ENCODE assay signal across 14 cellular contexts in the genomic region with DNA sequence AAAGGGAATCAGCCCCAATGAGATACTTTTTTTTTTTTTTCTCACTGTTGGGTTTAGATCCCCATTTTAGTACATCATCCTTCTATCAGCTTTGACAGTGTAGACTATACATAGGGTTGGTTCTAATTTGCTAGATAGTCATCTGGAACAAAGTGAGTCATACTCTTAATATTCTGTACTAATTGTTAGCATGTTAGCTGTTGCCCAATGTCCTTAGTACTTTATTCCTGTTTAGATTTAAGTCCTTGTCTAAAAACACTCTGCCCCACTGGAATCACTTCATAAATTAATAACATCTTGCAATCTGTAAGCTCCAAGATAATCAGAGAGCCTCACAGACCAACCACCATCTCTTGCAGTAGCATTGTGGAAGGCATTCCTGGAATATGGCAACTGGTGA.
DNase-seq lines count a peak whose midpoint lies in the region; TF ChIP-seq lines count a peak whose summit lies in the region.
"Had no signal": no experiment of that assay in that cellular context is flagged by ENCODE, and none has a peak within 500 bp of the region (broad histone marks: within the 10 kb centered on the region; RNA-seq: fewer than 3 reads in every experiment).

No MANE protein-coding gene starts in this region.

- TF ChIP-seq CTCF in epithelial cell of proximal tubule (conservative IDR thresholded peaks at IDR 0.05; ENCODE audit: low read depth, low read length) (no peak), fibroblast of villous mesenchyme (IDR thresholded peaks at IDR 0.05; ENCODE audit: insufficient read depth, low read depth, low read length) (no peak)

- DNase-seq in EH (ENCODE audit: low read depth) (peak; percentile 4), epithelial cell of proximal tubule (ENCODE audit: low read depth) (peak; percentile 13), fibroblast of villous mesenchyme (ENCODE audit: low read depth) (peak; percentile 63), kidney tubule cell (ENCODE audit: low spot score) (no peak), nucleus accumbens (lab: John Stamatoyannopoulos, UW) (no peak)
- no peak for DNase-seq in activated CD4-positive, alpha-beta T cell treated with anti-CD3 and anti-CD28 coated beads for 48 hours
- DNase-seq: ACHN; AML-193; CD4-positive, alpha-beta memory T cell; DMS153; DMS79; GF-D8; H9 had no signal

- H3K4me3 ChIP-seq in epithelial cell of proximal tubule (ENCODE audit: low read depth, low read length) (no peak overlapping the region), fibroblast of villous mesenchyme (ENCODE audit: low read depth, low read length) (no peak overlapping the region)
- H3K4me3 ChIP-seq: BLaER1 had no signal

Comparison
In these comparisons a context has a peak if more than half of its experiments do, and no peak if none do; other contexts are left out.
1. DNase-seq: peak in EH (single experiment), epithelial cell of proximal tubule (single experiment) and fibroblast of villous mesenchyme (single experiment); none in kidney tubule cell (single experiment), nucleus accumbens (0 of 56) and activated CD4-positive, alpha-beta T cell treated with anti-CD3 and anti-CD28 coated beads for 48 hours (single experiment).